Comparison of ENCODE assay signal across 14 cellular contexts in the genomic region with DNA sequence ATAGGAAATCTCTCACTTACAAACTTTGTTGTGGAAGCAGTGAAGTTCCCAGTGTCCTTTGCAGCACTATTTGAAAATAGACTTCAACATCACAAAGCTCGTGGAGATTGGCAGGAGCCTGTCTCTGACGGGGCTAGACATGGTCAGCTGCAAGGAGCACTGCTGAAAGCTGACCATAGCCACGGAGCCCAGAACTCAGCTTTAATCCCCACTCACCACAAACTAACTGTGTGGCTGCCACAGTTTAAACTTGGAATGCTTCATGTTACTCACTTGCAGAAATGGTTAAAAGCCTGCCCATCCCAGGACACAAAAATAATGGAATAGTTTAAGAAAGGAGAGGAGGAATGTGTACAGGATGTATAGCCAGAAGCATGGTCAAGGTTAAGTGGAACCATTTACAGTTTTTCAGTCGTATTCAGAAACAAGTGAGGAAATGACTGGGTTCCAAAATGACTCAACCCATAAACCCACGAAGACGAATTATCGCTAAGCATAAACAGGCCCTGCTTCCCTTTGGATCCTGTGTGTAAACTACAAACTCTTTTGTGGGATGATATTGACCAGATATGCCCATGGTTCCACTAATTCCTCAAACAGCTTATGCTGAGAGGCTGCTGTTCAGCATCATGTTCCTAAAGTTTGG. TPM values are rescaled to one million over a fixed set of nuclear protein-coding genes. Genes with fewer than 3 reads are reported as not detected.
DNase-seq lines count a peak whose midpoint lies in the region; ATAC-seq, FAIRE-seq and TF ChIP-seq lines count a peak whose summit lies in the region.
"Had no signal": no experiment of that assay in that cellular context is flagged by ENCODE, and none has a peak within 500 bp of the region (broad histone marks: within the 10 kb centered on the region; RNA-seq: fewer than 3 reads in every experiment).

No MANE protein-coding gene starts in this region.

- intact Hi-C loops in activated CD4-positive, alpha-beta T cell treated with anti-CD3 and anti-CD28 coated beads for 36 hours (cut with DNase I, micrococcal nuclease) = loop anchor here (2.0 to 5.0 kb wide), 3 partner anchors 20 to 182 kb away; a partner anchor contains a TSS
- intact Hi-C loops in endothelial cell of umbilical vein (cut with micrococcal nuclease) = loop anchor here (1.0 to 10.0 kb wide), 4 partner anchors 41 to 440 kb away; a partner anchor contains a TSS

- H3K27ac Mint-ChIP-seq in activated CD4-positive, alpha-beta T cell treated with anti-CD3 and anti-CD28 coated beads for 36 hours = peak overlapping the region; percentile 90
- H3K27ac Mint-ChIP-seq in T-helper 2 cell treated with Interferon-gamma antibody and Interleukin-4, amounts not matched to agents 5 μg/mL and 100 μg/mL, for 36 hours = peak overlapping the region; percentile 46

- no peak overlapping the region for H2AFZ ChIP-seq in endothelial cell of umbilical vein (ENCODE audit: low read depth, low read length)

- CTCF ChIA-PET in activated CD4-positive, alpha-beta T cell treated with anti-CD3 and anti-CD28 coated beads for 36 hours (lab: Charles Lee) = interaction anchor here (0.6 to 1.7 kb wide), 4 partner anchors 11 to 107 kb away, joined by 3 to 4 read pairs (median 3); no protein-coding TSS in a partner anchor
- CTCF ChIA-PET in endothelial cell of umbilical vein (lab: Charles Lee) = interaction anchor here (0.6 to 1.5 kb wide), 8 partner anchors 12 to 1140 kb away, joined by 3 to 6 read pairs (median 4); a partner anchor contains a TSS

- no peaks in the 10 kb centered on the region for H4K20me1 ChIP-seq in endothelial cell of umbilical vein (replicated peaks; ENCODE audit: control insufficient read depth, extremely low read depth, insufficient read depth, low read length)

- POLR2A ChIA-PET in activated CD4-positive, alpha-beta T cell treated with anti-CD3 and anti-CD28 coated beads for 36 hours (lab: Charles Lee) = no interaction called here
- POLR2A ChIA-PET in endothelial cell of umbilical vein (lab: Charles Lee) = interaction anchor here (0.6 kb wide), 1 partner anchor 1461 kb away, joined by 4 read pairs; no protein-coding TSS in a partner anchor

- H3K9me3 ChIP-seq in endothelial cell of umbilical vein (replicated peaks; ENCODE audit: control insufficient read depth, insufficient read depth, low read length) = no peaks in the 10 kb centered on the region

- H3K9me3 Mint-ChIP-seq in activated CD4-positive, alpha-beta T cell treated with anti-CD3 and anti-CD28 coated beads for 36 hours (ENCODE audit: low read depth) = no peaks in the 10 kb centered on the region
- H3K9me3 Mint-ChIP-seq in T-helper 2 cell treated with Interferon-gamma antibody and Interleukin-4, amounts not matched to agents 5 μg/mL and 100 μg/mL, for 36 hours = no peaks in the 10 kb centered on the region

- H3K9me1 ChIP-seq in endothelial cell of umbilical vein (replicated peaks; ENCODE audit: control insufficient read depth, extremely low read depth, insufficient read depth, low read length) = no peaks in the 10 kb centered on the region

- H3K4me2 ChIP-seq in endothelial cell of umbilical vein (ENCODE audit: insufficient read depth, low read length) = peak overlapping the region; percentile 14

- H3K9ac ChIP-seq in endothelial cell of umbilical vein (replicated peaks; ENCODE audit: extremely low read depth, insufficient read depth, low read length) = peak overlapping the region; percentile 48

- BruUV-seq in endothelial cell of umbilical vein (replicated peaks; lab: Mats Ljungman, UMichigan) = TSS peak; percentile 79

- peak; percentile 26 for DNase-seq in activated CD4-positive, alpha-beta T cell treated with anti-CD3 and anti-CD28 coated beads for 36 hours
- DNase-seq in activated CD4-positive, alpha-beta T cell treated with anti-CD3 and anti-CD28 coated beads for 1 hour = no peak
- DNase-seq in T-helper 2 cell treated with Interferon-gamma antibody and Interleukin-4, amounts not matched to agents 5 μg/mL and 100 μg/mL, for 36 hours (ENCODE audit: low spot score) = peak; percentile 36
- DNase-seq in endothelial cell of umbilical vein (ENCODE audit: low read depth, low spot score) (peak; percentile 81), middle frontal gyrus (ENCODE audit: extremely low spot score, low spot score) (no peak)
- DNase-seq in stimulated activated naive CD8-positive, alpha-beta T cell treated with anti-CD3 and anti-CD28 coated beads, Interleukin-15, Interleukin-2, amounts not matched to agents 100 U/mL and 50 U/mL, for 24 hours = no peak
- DNase-seq in stimulated activated CD4-positive, alpha-beta T cell treated with anti-CD3 and anti-CD28 coated beads, Interleukin-4, amount 100 ng/mL, for 4 hours = no peak
- DNase-seq: NCI-H1417 treated with DMSO at 0.1 percent for 48 hours had no signal

- no peaks in the 10 kb centered on the region for H3K27me3 ChIP-seq in endothelial cell of umbilical vein (ENCODE audit: control insufficient read depth in 2 of 2, insufficient read depth in 2 of 2, low read length in 2 of 2)

- H3K36me3 Mint-ChIP-seq in activated CD4-positive, alpha-beta T cell treated with anti-CD3 and anti-CD28 coated beads for 36 hours (ENCODE audit: low read depth) = peaks cover 77% of the 10 kb centered on the region
- H3K36me3 Mint-ChIP-seq in T-helper 2 cell treated with Interferon-gamma antibody and Interleukin-4, amounts not matched to agents 5 μg/mL and 100 μg/mL, for 36 hours (ENCODE audit: low read depth) = peaks cover 81% of the 10 kb centered on the region

- no peaks in the 10 kb centered on the region for H3K79me2 ChIP-seq in endothelial cell of umbilical vein (ENCODE audit: control insufficient read depth, insufficient read depth, low read length)

- dilution Hi-C loops in endothelial cell of umbilical vein (cut with MboI; ENCODE audit: extremely low pct_ligation_motif_present, low sequenced_read_pairs) = no loop called here

- peak overlapping the region; percentile 72 for H3K27ac ChIP-seq in endothelial cell of umbilical vein (ENCODE audit: insufficient read depth, low read depth, low read length)
- H3K27ac ChIP-seq: 22Rv1, VCaP had no signal

- TF ChIP-seq POLR2A in endothelial cell of umbilical vein (IDR thresholded peaks at IDR 0.05; ENCODE audit: low read depth, low read length) = no peak

- no peak overlapping the region for H3K4me3 ChIP-seq in endothelial cell of umbilical vein (replicated peaks in 1 of 3; ENCODE audit: insufficient read depth in 1 of 3, low read depth in 1 of 3, low read length in 3 of 3)

- H3K27me3 Mint-ChIP-seq in activated CD4-positive, alpha-beta T cell treated with anti-CD3 and anti-CD28 coated beads for 36 hours = no peaks in the 10 kb centered on the region
- H3K27me3 Mint-ChIP-seq in T-helper 2 cell treated with Interferon-gamma antibody and Interleukin-4, amounts not matched to agents 5 μg/mL and 100 μg/mL, for 36 hours (ENCODE audit: low read depth) = no peaks in the 10 kb centered on the region

- H3K4me3 Mint-ChIP-seq in activated CD4-positive, alpha-beta T cell treated with anti-CD3 and anti-CD28 coated beads for 36 hours = no peak overlapping the region
- peak overlapping the region; percentile 19 for H3K4me3 Mint-ChIP-seq in T-helper 2 cell treated with Interferon-gamma antibody and Interleukin-4, amounts not matched to agents 5 μg/mL and 100 μg/mL, for 36 hours

- FAIRE-seq in endothelial cell of umbilical vein (lab: Jason Lieb, UNC) = peak; percentile 92

- H3K36me3 ChIP-seq in endothelial cell of umbilical vein (ENCODE audit: control insufficient read depth in 2 of 2, extremely low read depth in 1 of 2, insufficient read depth in 2 of 2, low read length in 2 of 2) = peaks cover 15 to 21% of the 10 kb centered on the region in 2 experiments

- H3K4me1 Mint-ChIP-seq in activated CD4-positive, alpha-beta T cell treated with anti-CD3 and anti-CD28 coated beads for 36 hours = peaks cover 55% of the 10 kb centered on the region
- peaks cover 56% of the 10 kb centered on the region for H3K4me1 Mint-ChIP-seq in T-helper 2 cell treated with Interferon-gamma antibody and Interleukin-4, amounts not matched to agents 5 μg/mL and 100 μg/mL, for 36 hours (ENCODE audit: low read depth)

- no peak for TF ChIP-seq CTCF in endothelial cell of umbilical vein (IDR thresholded peaks at IDR 0.05; ENCODE audit: extremely low read depth in 1 of 2, insufficient read depth in 1 of 2, low read depth in 1 of 2, low read length in 2 of 2)

- H3K4me1 ChIP-seq in endothelial cell of umbilical vein (ENCODE audit: control insufficient read depth, extremely low read depth, insufficient read depth, low read length) = peaks cover 36% of the 10 kb centered on the region

- ATAC-seq in activated CD4-positive, alpha-beta T cell treated with anti-CD3 and anti-CD28 coated beads for 36 hours = peak; percentile 56
- peak; percentile 46 for ATAC-seq in stimulated activated naive CD8-positive, alpha-beta T cell treated with anti-CD3 and anti-CD28 coated beads, Interleukin-15, Interleukin-2, amounts not matched to agents 100 U/mL and 50 U/mL, for 24 hours
- ATAC-seq in HG03097 (IDR thresholded peaks at IDR 0.05; ENCODE audit: low FRiP score, unreplicated experiment) = no peak
- ATAC-seq: esophagus mucosa had no signal

RNA-seq across cellular contexts. Expression of a gene that starts 18.2 kb away (rescaled TPM):
- total RNA-seq in activated CD4-positive, alpha-beta T cell treated with anti-CD3 and anti-CD28 coated beads for 36 hours = under 1 TPM in 1 of 2 experiments, not detected in 1; 0.16 TPM
- 6.2 and 8.1 TPM in 2 replicates for total RNA-seq in endothelial cell of umbilical vein
- polyA plus RNA-seq in endothelial cell of umbilical vein = 5.2 and 5.7 TPM in 2 replicates
- 3.2 and 4.4 TPM in 2 replicates for polyA plus RNA-seq in endothelial cell of umbilical vein (2011; cell fraction: cytosol; rRNA removed)
- 14.4 and 19.5 TPM in 2 replicates for polyA plus RNA-seq in endothelial cell of umbilical vein (2011; cell fraction: nucleus; rRNA removed)
- polyA plus RNA-seq in endothelial cell of umbilical vein (2012) = 3.0 and 5.0 TPM in 2 replicates
- 7.3 and 8.2 TPM in 2 replicates for polyA minus RNA-seq in endothelial cell of umbilical vein
- polyA minus RNA-seq in endothelial cell of umbilical vein (2011; cell fraction: cytosol; rRNA and poly(A)+ RNA removed) = not detected
- polyA minus RNA-seq in endothelial cell of umbilical vein (2011; cell fraction: nucleus; rRNA and poly(A)+ RNA removed) = 5.8 and 12.9 TPM in 2 replicates
- total RNA-seq: G401 had no signal

RNA-seq across cellular contexts. Expression of a gene that starts 20.8 kb away (rescaled TPM):
- 10 to 100 TPM; 82.3 to 98.8 TPM for total RNA-seq in activated CD4-positive, alpha-beta T cell treated with anti-CD3 and anti-CD28 coated beads for 36 hours
- 55.5 and 57.1 TPM in 2 replicates for total RNA-seq in endothelial cell of umbilical vein
- polyA plus RNA-seq in endothelial cell of umbilical vein = 14.2 and 18.0 TPM in 2 replicates
- 30.0 and 31.6 TPM in 2 replicates for polyA plus RNA-seq in endothelial cell of umbilical vein (2011; cell fraction: cytosol; rRNA removed)
- 67.4 and 82.8 TPM in 2 replicates for polyA plus RNA-seq in endothelial cell of umbilical vein (2011; cell fraction: nucleus; rRNA removed)
- polyA plus RNA-seq in endothelial cell of umbilical vein (2012) = 54.8 and 72.2 TPM in 2 replicates
- polyA minus RNA-seq in endothelial cell of umbilical vein = 50.5 and 69.3 TPM in 2 replicates
- 49.2 TPM for polyA minus RNA-seq in endothelial cell of umbilical vein (2011; cell fraction: cytosol; rRNA and poly(A)+ RNA removed)
- 103 and 110 TPM in 2 replicates for polyA minus RNA-seq in endothelial cell of umbilical vein (2011; cell fraction: nucleus; rRNA and poly(A)+ RNA removed)

RNA-seq across cellular contexts. Expression of a gene that starts 20.9 kb away (rescaled TPM):
- 10 to 100 TPM; 18.7 to 21.3 TPM for total RNA-seq in activated CD4-positive, alpha-beta T cell treated with anti-CD3 and anti-CD28 coated beads for 36 hours
- 18.4 and 19.6 TPM in 2 replicates for total RNA-seq in endothelial cell of umbilical vein
- 3.7 and 5.0 TPM in 2 replicates for polyA plus RNA-seq in endothelial cell of umbilical vein
- 3.5 and 4.4 TPM in 2 replicates for polyA plus RNA-seq in endothelial cell of umbilical vein (2011; cell fraction: cytosol; rRNA removed)
- polyA plus RNA-seq in endothelial cell of umbilical vein (2011; cell fraction: nucleus; rRNA removed) = 10.6 and 12.2 TPM in 2 replicates
- polyA plus RNA-seq in endothelial cell of umbilical vein (2012) = 6.6 TPM in 2 replicates
- polyA minus RNA-seq in endothelial cell of umbilical vein = 9.1 and 9.8 TPM in 2 replicates
- polyA minus RNA-seq in endothelial cell of umbilical vein (2011; cell fraction: cytosol; rRNA and poly(A)+ RNA removed) = 6.1 TPM
- 17.6 and 21.3 TPM in 2 replicates for polyA minus RNA-seq in endothelial cell of umbilical vein (2011; cell fraction: nucleus; rRNA and poly(A)+ RNA removed)

RNA-seq across cellular contexts. Expression of a gene that starts 59.7 kb away (rescaled TPM):
- not detected for total RNA-seq in activated CD4-positive, alpha-beta T cell treated with anti-CD3 and anti-CD28 coated beads for 36 hours
- total RNA-seq in endothelial cell of umbilical vein = not detected in 2 replicates
- polyA plus RNA-seq in endothelial cell of umbilical vein = not detected in 2 replicates
- not detected in 2 replicates for polyA plus RNA-seq in endothelial cell of umbilical vein (2011; cell fraction: cytosol; rRNA removed)
- not detected in 2 replicates for polyA plus RNA-seq in endothelial cell of umbilical vein (2011; cell fraction: nucleus; rRNA removed)
- not detected in 2 replicates for polyA plus RNA-seq in endothelial cell of umbilical vein (2012)
- polyA minus RNA-seq in endothelial cell of umbilical vein = not detected in 2 replicates
- polyA minus RNA-seq in endothelial cell of umbilical vein (2011; cell fraction: cytosol; rRNA and poly(A)+ RNA removed) = not detected
- polyA minus RNA-seq in endothelial cell of umbilical vein (2011; cell fraction: nucleus; rRNA and poly(A)+ RNA removed) = not detected in 2 replicates
- total RNA-seq: pulmonary artery endothelial cell had no signal

Comparison
In these comparisons a context has a peak if more than half of its experiments do, and no peak if none do; other contexts are left out.
1. DNase-seq: peak in activated CD4-positive, alpha-beta T cell treated with anti-CD3 and anti-CD28 coated beads for 36 hours (single experiment), T-helper 2 cell treated with Interferon-gamma antibody and Interleukin-4, amounts not matched to agents 5 μg/mL and 100 μg/mL, for 36 hours (single experiment) and endothelial cell of umbilical vein (single experiment); none in activated CD4-positive, alpha-beta T cell treated with anti-CD3 and anti-CD28 coated beads for 1 hour (single experiment), stimulated activated naive CD8-positive, alpha-beta T cell treated with anti-CD3 and anti-CD28 coated beads, Interleukin-15, Interleukin-2, amounts not matched to agents 100 U/mL and 50 U/mL, for 24 hours (single experiment), stimulated activated CD4-positive, alpha-beta T cell treated with anti-CD3 and anti-CD28 coated beads, Interleukin-4, amount 100 ng/mL, for 4 hours (0 of 2) and middle frontal gyrus (single experiment).